Comparison of ENCODE assay signal across 16 cellular contexts in the genomic region with DNA sequence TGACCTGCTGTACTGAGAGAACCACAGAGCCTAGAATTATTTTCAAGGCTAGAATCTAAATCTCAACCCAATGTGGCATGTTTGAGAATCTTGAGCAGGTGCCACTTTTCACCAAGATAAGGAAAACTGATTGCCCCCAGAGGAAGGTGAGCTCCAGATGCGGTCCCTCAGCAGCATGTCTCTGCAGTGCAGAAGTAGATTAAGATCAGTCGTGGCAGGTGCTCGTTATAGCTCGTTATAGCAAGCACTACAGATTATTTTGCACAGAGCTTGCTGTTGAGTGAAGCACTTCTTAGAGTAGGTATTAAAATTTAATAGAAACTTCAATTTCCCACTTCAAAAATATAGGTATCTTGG.
A peak's percentile ranks its signal among the peaks of the same experiment; 100 is the strongest.
DNase-seq lines count a peak whose midpoint lies in the region; ATAC-seq, FAIRE-seq and TF ChIP-seq lines count a peak whose summit lies in the region.
"Had no signal": no experiment of that assay in that cellular context is flagged by ENCODE, and none has a peak within 500 bp of the region (broad histone marks: within the 10 kb centered on the region; RNA-seq: fewer than 3 reads in every experiment).

No MANE protein-coding gene starts in this region.

- H3K36me3 Mint-ChIP-seq in activated T-cell treated with anti-CD3 and anti-CD28 coated beads, Interleukin-2, amount 50 U/mL, for 4 hours (ENCODE audit: insufficient read depth): peaks cover 46% of the 10 kb centered on the region

- peak; percentile 82 for DNase-seq in DMS79 (lab: John Stamatoyannopoulos, UW)
- peak; percentile 53 for DNase-seq in NCI-H524 treated with DMSO at 0.1 percent for 48 hours (lab: John Stamatoyannopoulos, UW)
- DNase-seq in activated T-cell treated with anti-CD3 and anti-CD28 coated beads, Interleukin-2, amount 50 U/mL, for 4 hours: no peak
- DNase-seq in left ventricle myocardium superior: no peak
- DNase-seq in pancreas: no peak
- DNase-seq: Caco-2, DMS153, H7, NCI-H1048, NCI-H1436 treated with DMSO at 0.1 percent for 48 hours, NCI-H2029 treated with DMSO at 0.1 percent for 48 hours, NCI-H2227 treated with DMSO at 0.1 percent for 48 hours, SHP77 treated with DMSO at 0.1 percent for 48 hours had no signal

- H3K4me1 Mint-ChIP-seq in activated T-cell treated with anti-CD3 and anti-CD28 coated beads, Interleukin-2, amount 50 U/mL, for 4 hours (ENCODE audit: low read depth): no peaks in the 10 kb centered on the region

- peaks cover 82% of the 10 kb centered on the region for H3K36me3 ChIP-seq in HUES48 (ENCODE audit: control insufficient read depth, insufficient read depth, low read length)
- H3K36me3 ChIP-seq in neutrophil: no peaks in the 10 kb centered on the region
- H3K36me3 ChIP-seq in pancreas: peaks cover 0 to 2% (median 0%) of the 10 kb centered on the region in 3 donors

- FAIRE-seq in pancreas (lab: Jason Lieb, UNC): no peak

- H3K4me3 ChIP-seq in HUES48 (ENCODE audit: low read depth, low read length) (no peak overlapping the region), neutrophil (ENCODE audit: low read depth in 1 of 2, low read length in 1 of 2) (no peak overlapping the region), pancreas (no peak overlapping the region)

- no peaks in the 10 kb centered on the region for H3K27me3 Mint-ChIP-seq in activated T-cell treated with anti-CD3 and anti-CD28 coated beads, Interleukin-2, amount 50 U/mL, for 4 hours (ENCODE audit: low read depth)
- H3K27me3 Mint-ChIP-seq: IgD-negative memory B cell had no signal

- WGBS in pancreas, 2 donors: 76 to 86% methylated on average over 4 of the region's 4 CpGs

- H3K27ac ChIP-seq in HUES48 (ENCODE audit: low read depth, low read length): peak overlapping the region; percentile 13
- peak overlapping the region; percentile 77 for H3K27ac ChIP-seq in neutrophil
- H3K27ac ChIP-seq in pancreas: no peak overlapping the region

- H3K9me3 ChIP-seq in HUES48 (ENCODE audit: control insufficient read depth, insufficient read depth, low read length) (no peaks in the 10 kb centered on the region), neutrophil (no peaks in the 10 kb centered on the region), pancreas (no peaks in the 10 kb centered on the region)
- H3K9me3 ChIP-seq: Caco-2 had no signal

- no peak for ATAC-seq in activated T-cell treated with anti-CD3 and anti-CD28 coated beads, Interleukin-2, amount 50 U/mL, for 4 hours
- ATAC-seq in left ventricle myocardium superior (no peak), pancreas (no peak)

- no peak overlapping the region for H3K9ac ChIP-seq in HUES48 (ENCODE audit: low read depth, low read length)

- H3K4me1 ChIP-seq in HUES48 (ENCODE audit: control insufficient read depth, insufficient read depth, low read length) (peaks cover 11% of the 10 kb centered on the region; the same call in 1 of the 2 replicates), neutrophil (ENCODE audit: control insufficient read depth in 1 of 2, insufficient read depth in 1 of 2, low read depth in 1 of 2, low read length in 1 of 2) (peaks cover 11 to 17% of the 10 kb centered on the region in 2 experiments), pancreas (no peaks in the 10 kb centered on the region)
- H3K4me1 ChIP-seq: Caco-2 had no signal

- intact Hi-C loops in left ventricle myocardium superior (cut with micrococcal nuclease): no loop called here
- intact Hi-C loops in pancreas (cut with DNase I): no loop called here

- H3K9me3 Mint-ChIP-seq in activated T-cell treated with anti-CD3 and anti-CD28 coated beads, Interleukin-2, amount 50 U/mL, for 4 hours: no peaks in the 10 kb centered on the region
- H3K9me3 Mint-ChIP-seq: IgD-negative memory B cell had no signal

- H3K27me3 ChIP-seq in HUES48 (ENCODE audit: control insufficient read depth, insufficient read depth, low read length) (no peaks in the 10 kb centered on the region), neutrophil (no peaks in the 10 kb centered on the region), pancreas (no peaks in the 10 kb centered on the region)

- H3K4me3 Mint-ChIP-seq in activated T-cell treated with anti-CD3 and anti-CD28 coated beads, Interleukin-2, amount 50 U/mL, for 4 hours: no peak overlapping the region

- TF ChIP-seq CTCF in neutrophil (IDR thresholded peaks at IDR 0.05) (no peak), pancreas (IDR thresholded peaks at IDR 0.05) (no peak)

Comparison
In these comparisons a context has a peak if more than half of its experiments do, and no peak if none do; other contexts are left out.
1. DNase-seq: peak in DMS79 (single experiment) and NCI-H524 treated with DMSO at 0.1 percent for 48 hours (single experiment); none in activated T-cell treated with anti-CD3 and anti-CD28 coated beads, Interleukin-2, amount 50 U/mL, for 4 hours (single experiment), left ventricle myocardium superior (single experiment) and pancreas (0 of 6).
2. H3K27ac ChIP-seq: peak in HUES48 (single experiment) and neutrophil (single experiment); none in pancreas (0 of 4).